13 cellular contexts compared by ENCODE assay signal in the genomic region with DNA sequence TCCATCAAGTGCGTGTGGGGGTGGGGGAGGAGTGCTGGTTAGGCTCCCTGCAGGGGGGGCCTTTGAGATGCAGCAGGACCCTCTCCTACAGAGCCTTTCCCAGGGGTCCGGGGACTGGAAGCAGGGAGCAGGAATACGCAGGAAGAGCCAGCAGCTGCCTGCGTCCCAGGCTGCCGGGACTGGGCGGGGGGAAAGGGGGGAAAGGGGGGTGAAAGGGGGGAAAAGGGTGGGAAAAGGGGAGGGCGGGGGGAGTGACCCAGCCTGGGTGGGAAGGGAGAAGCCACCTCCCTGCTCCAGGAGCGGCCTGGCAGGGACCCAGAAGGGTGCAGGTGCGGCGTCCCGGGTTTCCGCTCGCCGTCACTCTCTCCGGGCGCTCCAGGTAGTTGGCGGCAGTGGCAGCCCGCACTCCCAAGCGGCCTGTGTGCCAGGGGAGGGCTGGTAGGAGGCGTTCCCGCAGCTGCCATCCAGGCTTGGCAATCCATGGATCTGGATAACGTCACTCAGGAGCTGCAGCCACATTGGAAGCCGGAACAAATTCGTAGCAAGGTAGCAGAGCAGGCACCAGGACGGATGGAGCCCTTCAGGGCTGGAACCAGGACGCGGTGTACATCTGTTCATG.
A peak's percentile ranks its signal among the peaks of the same experiment; 100 is the strongest.
DNase-seq lines count a peak whose midpoint lies in the region; ATAC-seq and TF ChIP-seq lines count a peak whose summit lies in the region.
"Had no signal": no experiment of that assay in that cellular context is flagged by ENCODE, and none has a peak within 500 bp of the region (broad histone marks: within the 10 kb centered on the region; RNA-seq: fewer than 3 reads in every experiment).

No MANE protein-coding gene starts in this region.

- ATAC-seq in left cardiac atrium = peak; percentile 31 to 64
- ATAC-seq: sciatic nerve had no signal

- H3K27me3 ChIP-seq in stomach = peaks cover 0 to 16% (median 0%) of the 10 kb centered on the region in 3 donors

- WGBS in stomach, 5 donors = 14 to 29% (median 21%) methylated on average over 7 to 27 of the region's 27 CpGs

- no peak overlapping the region for H3K27ac ChIP-seq in stomach
- H3K27ac ChIP-seq: KMS-11, tibial artery had no signal

- intact Hi-C loops in left cardiac atrium (cut with DNase I) = loop anchor here in 1 of 2 donors (10.0 kb wide), 1 partner anchor 116 kb away; no protein-coding TSS in a partner anchor
- intact Hi-C loops in stomach (cut with DNase I; ENCODE audit: low total_unique reads) = no loop called here

- peaks cover 0 to 6% (median 2%) of the 10 kb centered on the region in 4 donors for H3K4me1 ChIP-seq in stomach

- H3K9me3 ChIP-seq in stomach = no peaks in the 10 kb centered on the region
- H3K9me3 ChIP-seq: tibial artery had no signal

- no peak for TF ChIP-seq EP300 in stomach (IDR thresholded peaks at IDR 0.05)

- peak; percentile 51 to 57 for DNase-seq in SHP77 (lab: John Stamatoyannopoulos, UW)
- no peak for DNase-seq in SHP77 treated with DMSO at 0.1 percent for 48 hours (lab: John Stamatoyannopoulos, UW)
- peak; percentile 70 for DNase-seq in NCI-H510A treated with DMSO at 0.1 percent for 48 hours (lab: John Stamatoyannopoulos, UW)
- DNase-seq in left cardiac atrium = no peak
- peak; percentile 72 for DNase-seq in stomach
- DNase-seq in dedifferentiated amniotic fluid mesenchymal stem cell (ENCODE audit: extremely low spot score) = no peak
- no peak for DNase-seq in iPS-NIHi7 (ENCODE audit: extremely low spot score)
- DNase-seq in COLO829 (ENCODE audit: low spot score) = no peak
- DNase-seq: activated CD4-positive, alpha-beta T cell treated with anti-CD3 and anti-CD28 coated beads, Interleukin-2, amount 10 ng/mL, durations not matched to agents 7 days and 5 days; SW 1271; tibial artery had no signal

- TF ChIP-seq POLR2A in stomach (IDR thresholded peaks at IDR 0.05) = no peak

- no peaks in the 10 kb centered on the region for H3K36me3 ChIP-seq in stomach
- H3K36me3 ChIP-seq: tibial artery had no signal

- TF ChIP-seq CTCF in stomach (IDR thresholded peaks at IDR 0.05) = no peak

- H3K4me3 ChIP-seq in stomach = peak overlapping the region in 2 of 4 donors; percentile 6 to 16
- H3K4me3 ChIP-seq: tibial artery had no signal

Comparison
In these comparisons a context has a peak if more than half of its experiments do, and no peak if none do; other contexts are left out.
1. DNase-seq: peak in SHP77 (2 of 2), NCI-H510A treated with DMSO at 0.1 percent for 48 hours (single experiment) and stomach (single experiment); none in SHP77 treated with DMSO at 0.1 percent for 48 hours (single experiment), left cardiac atrium (single experiment), dedifferentiated amniotic fluid mesenchymal stem cell (single experiment), iPS-NIHi7 (single experiment) and COLO829 (single experiment).